Comparison of ENCODE assay signal across 8 cellular contexts in the genomic region with DNA sequence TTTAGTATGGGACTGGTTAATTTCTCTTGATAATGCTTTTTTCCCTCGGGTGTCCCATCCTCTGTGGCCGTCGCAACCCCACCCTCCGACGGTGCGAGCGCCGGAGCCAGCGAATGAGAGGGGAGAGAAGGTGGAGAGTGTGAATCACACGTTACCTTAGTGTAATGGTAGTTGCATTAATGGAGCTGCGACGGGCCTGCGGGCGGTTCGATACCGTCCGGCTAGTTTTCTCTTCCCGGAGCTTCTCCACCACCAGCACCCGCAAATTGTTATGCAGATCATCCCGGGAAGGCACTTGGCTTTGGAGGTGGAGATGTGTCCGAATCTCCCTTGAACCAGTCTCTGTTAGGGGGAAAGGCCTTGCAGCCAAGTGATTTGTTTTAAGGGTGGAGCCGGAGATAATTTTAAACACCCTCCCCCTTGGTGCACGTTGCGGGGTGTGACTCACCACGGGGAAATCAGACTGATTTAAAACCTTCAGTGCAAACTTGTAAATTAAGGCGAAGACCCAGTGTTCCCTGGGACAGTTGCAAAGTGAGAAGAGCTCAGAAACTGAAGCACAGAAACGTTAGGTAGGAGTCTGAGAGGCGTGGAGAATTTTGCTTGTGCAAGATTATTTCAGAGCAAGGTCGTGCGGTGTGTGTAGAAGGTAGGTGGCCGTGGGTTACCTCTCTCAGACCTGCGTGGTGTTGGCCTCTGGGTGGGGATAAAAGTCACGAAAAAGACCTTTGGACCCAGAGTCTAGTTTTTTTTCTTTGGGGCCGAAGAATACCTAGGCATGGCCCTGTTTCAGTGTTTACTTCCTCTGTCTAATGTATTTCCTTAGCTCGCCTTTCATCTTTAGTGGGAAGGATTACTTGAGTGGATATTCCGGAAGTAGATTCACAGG. TPM values are rescaled to one million over a fixed set of nuclear protein-coding genes. Genes with fewer than 3 reads are reported as not detected.
A peak's percentile ranks its signal among the peaks of the same experiment; 100 is the strongest.
DNase-seq lines count a peak whose midpoint lies in the region; ATAC-seq lines count a peak whose summit lies in the region.

No MANE protein-coding gene starts in this region.

- H3K9ac ChIP-seq in duodenal mucosa (ENCODE audit: low read depth in 1 of 2, low read length in 2 of 2), result peak overlapping the region; percentile 90 to 94

- peak overlapping the region; percentile 76 to 92 for H3K4me3 ChIP-seq in duodenal mucosa (ENCODE audit: low read depth in 1 of 2, low read length in 2 of 2)

- H3K36me3 ChIP-seq in duodenal mucosa (ENCODE audit: control insufficient read depth in 1 of 2, insufficient read depth in 2 of 2, low read length in 2 of 2), result peaks cover 0 to 5% of the 10 kb centered on the region in 2 donors

- ATAC-seq in GM18502 (IDR thresholded peaks at IDR 0.05; ENCODE audit: poor library complexity, unreplicated experiment) (peak; percentile 39), HG02678 (IDR thresholded peaks at IDR 0.05; ENCODE audit: unreplicated experiment) (peak; percentile 32)

- peaks cover 20 to 23% of the 10 kb centered on the region in 2 donors for H3K4me1 ChIP-seq in duodenal mucosa (ENCODE audit: control insufficient read depth in 1 of 2, insufficient read depth in 2 of 2, low read length in 2 of 2)

- no peaks in the 10 kb centered on the region for H3K9me3 ChIP-seq in duodenal mucosa (ENCODE audit: control insufficient read depth in 1 of 2, low read length in 2 of 2)

- no peaks in the 10 kb centered on the region for H3K27me3 ChIP-seq in duodenal mucosa (ENCODE audit: control insufficient read depth in 1 of 2, insufficient read depth in 2 of 2, low read length in 2 of 2)

- DNase-seq in NCI-H226 (peak; percentile 77), lung microvascular endothelial cell (ENCODE audit: low read depth in 2 of 2) (peak; percentile 69 to 79), NCI-H1105 (lab: John Stamatoyannopoulos, UW) (no peak)
- peak; percentile 71 for DNase-seq in activated CD4-positive, alpha-beta T cell treated with anti-CD3 and anti-CD28 coated beads, Interleukin-2, amount 50 U/mL, for 1 hour
- peak; percentile 54 for DNase-seq in stimulated activated CD8-positive, alpha-beta memory T cell treated with anti-CD3 and anti-CD28 coated beads, Interleukin-15, amount 100 ng/mL, for 1 hour (ENCODE audit: low read depth)

- H3K27ac ChIP-seq in duodenal mucosa (ENCODE audit: low read depth, low read length), result peak overlapping the region; percentile 97

RNA-seq across cellular contexts. Expression of a gene that starts 1.3 kb away (rescaled TPM):
- 13.1 and 22.4 TPM in 2 replicates for total RNA-seq in lung microvascular endothelial cell

RNA-seq across cellular contexts. Expression of a gene that starts 43.9 kb away (rescaled TPM):
- total RNA-seq in lung microvascular endothelial cell, result not detected in 2 replicates
